8 cellular contexts compared by ENCODE assay signal in the genomic region with DNA sequence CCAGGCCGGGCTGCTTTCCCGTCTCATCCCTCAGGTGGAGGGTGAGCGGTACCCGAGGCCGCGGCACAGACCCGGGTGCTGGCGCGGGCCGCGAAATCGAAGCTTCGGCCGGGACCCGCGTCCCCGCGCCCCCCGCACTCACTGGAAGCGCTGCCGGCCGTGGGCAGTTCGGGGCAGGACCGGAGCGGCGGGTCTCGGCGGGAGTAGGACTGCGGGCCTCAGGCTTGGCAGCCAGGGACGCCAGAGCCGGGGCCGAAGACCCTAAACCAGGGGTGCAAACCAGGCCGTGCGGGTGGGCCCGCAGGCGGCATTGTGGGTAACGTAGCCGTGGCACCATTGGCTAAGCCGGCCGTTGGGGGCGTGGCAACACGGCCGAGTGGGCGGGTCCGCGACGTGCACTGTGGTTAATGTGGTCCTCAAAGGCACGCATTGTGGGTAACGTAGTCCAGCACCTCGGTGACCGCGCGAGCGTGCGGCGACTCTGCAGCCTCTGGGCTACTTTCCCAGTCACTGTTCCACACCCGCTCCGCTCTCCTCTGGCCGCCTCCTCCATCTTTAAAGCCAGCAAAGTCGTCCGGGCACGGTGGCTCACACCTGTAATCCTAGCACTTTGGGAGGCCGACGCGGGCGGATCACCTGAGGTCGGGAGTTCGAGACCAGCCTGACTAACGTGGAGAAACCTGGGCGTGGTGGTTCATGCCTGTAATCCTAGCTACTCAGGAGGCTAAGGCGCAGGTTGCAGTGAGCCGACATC. TPM values are rescaled to one million over a fixed set of nuclear protein-coding genes. Genes with fewer than 3 reads are reported as not detected.
A peak's percentile ranks its signal among the peaks of the same experiment; 100 is the strongest.
DNase-seq lines count a peak whose midpoint lies in the region; ATAC-seq, FAIRE-seq and TF ChIP-seq lines count a peak whose summit lies in the region.

A gene (minus strand): TSS at position 288 of the 754 bp plus-strand sequence. CDS start 1,184 bp downstream, outside the sequence.

- peak within 1 kb of the TSS; percentile 90 for H3K4me2 ChIP-seq in parathyroid adenoma (ENCODE audit: low read length)

- no peaks in the 10 kb centered on the region for H3K27me3 ChIP-seq in cardiac muscle cell
- H3K27me3 ChIP-seq in parathyroid adenoma (ENCODE audit: control insufficient read depth, insufficient read depth, low read length): no peaks in the 10 kb centered on the region
- no peaks in the 10 kb centered on the region for H3K27me3 ChIP-seq in tibial nerve

- H3K27me3 Mint-ChIP-seq in activated naive CD8-positive, alpha-beta T cell treated with anti-CD3 and anti-CD28 coated beads, Interleukin-2, amount 50 U/mL, for 24 hours: no peaks in the 10 kb centered on the region

- H3K4me1 ChIP-seq in cardiac muscle cell (ENCODE audit: low read depth) (peaks cover 4% of the 10 kb centered on the region), parathyroid adenoma (peaks cover 6% of the 10 kb centered on the region), tibial nerve (peaks cover 0 to 52% (median 22%) of the 10 kb centered on the region in 4 donors)

- FAIRE-seq in GM12892 (lab: Jason Lieb, UNC): peak; percentile 99

- no peaks in the 10 kb centered on the region for H3K9me3 ChIP-seq in cardiac muscle cell (ENCODE audit: low read depth)
- H3K9me3 ChIP-seq in parathyroid adenoma (ENCODE audit: control insufficient read depth, low read length): no peaks in the 10 kb centered on the region
- H3K9me3 ChIP-seq in tibial nerve: no peaks in the 10 kb centered on the region

- peak within 1 kb of the TSS; percentile 96 for H2AFZ ChIP-seq in parathyroid adenoma

- DNase-seq in GM12892 (ENCODE audit: insufficient read length) (peak; percentile 88), NCI-H1436 (lab: John Stamatoyannopoulos, UW) (peak; percentile 94), SW480 (ENCODE audit: low spot score) (peak; percentile 95), cardiac muscle cell (ENCODE audit: low read depth in 1 of 2, low spot score in 1 of 2) (peak; percentile 97 to 98), tibial nerve (ENCODE audit: low spot score in 2 of 2) (peak; percentile 99)
- DNase-seq in activated naive CD8-positive, alpha-beta T cell treated with anti-CD3 and anti-CD28 coated beads, Interleukin-2, amount 50 U/mL, for 24 hours: peak; percentile 98

- H3K4me3 Mint-ChIP-seq in activated naive CD8-positive, alpha-beta T cell treated with anti-CD3 and anti-CD28 coated beads, Interleukin-2, amount 50 U/mL, for 24 hours: peak within 1 kb of the TSS; percentile 85

- ATAC-seq in HG02840 (IDR thresholded peaks at IDR 0.05; ENCODE audit: low FRiP score, unreplicated experiment): peak; percentile 85
- peak; percentile 78 for ATAC-seq in activated naive CD8-positive, alpha-beta T cell treated with anti-CD3 and anti-CD28 coated beads, Interleukin-2, amount 50 U/mL, for 24 hours

- H3K79me2 ChIP-seq in parathyroid adenoma: peaks cover 4% of the 10 kb centered on the region

- H3K4me3 ChIP-seq in cardiac muscle cell (peak within 1 kb of the TSS; percentile 83), parathyroid adenoma (ENCODE audit: low read depth, low read length) (peak within 1 kb of the TSS; percentile 85), tibial nerve (peak within 1 kb of the TSS; percentile 79 to 99 (median 82))

- WGBS in tibial nerve, 2 donors: 4 to 8% methylated on average over 41 to 52 of the region's 72 CpGs

- H3K9me3 Mint-ChIP-seq in activated naive CD8-positive, alpha-beta T cell treated with anti-CD3 and anti-CD28 coated beads, Interleukin-2, amount 50 U/mL, for 24 hours: no peaks in the 10 kb centered on the region

- H3K36me3 ChIP-seq in cardiac muscle cell: peaks cover 16% of the 10 kb centered on the region
- no peaks in the 10 kb centered on the region for H3K36me3 ChIP-seq in parathyroid adenoma (ENCODE audit: control insufficient read depth, insufficient read depth, low read length)
- peaks cover 0 to 34% (median 4%) of the 10 kb centered on the region in 3 donors for H3K36me3 ChIP-seq in tibial nerve

- peak within 1 kb of the TSS; percentile 88 for H3K27ac Mint-ChIP-seq in activated naive CD8-positive, alpha-beta T cell treated with anti-CD3 and anti-CD28 coated beads, Interleukin-2, amount 50 U/mL, for 24 hours

- H3K4me1 Mint-ChIP-seq in activated naive CD8-positive, alpha-beta T cell treated with anti-CD3 and anti-CD28 coated beads, Interleukin-2, amount 50 U/mL, for 24 hours: peaks cover 23% of the 10 kb centered on the region

- TF ChIP-seq CTCF in cardiac muscle cell (IDR thresholded peaks at IDR 0.05; ENCODE audit: low read depth, low read length) (no peak), parathyroid adenoma (IDR thresholded peaks at IDR 0.05) (no peak), tibial nerve (IDR thresholded peaks at IDR 0.05) (peak in 1 of 5 experiments; percentile 24)

- peak; percentile 71 to 80 for TF ChIP-seq EP300 in tibial nerve (IDR thresholded peaks at IDR 0.05)

- peak within 1 kb of the TSS; percentile 96 for H3K9ac ChIP-seq in parathyroid adenoma

- peak within 1 kb of the TSS; percentile 74 for H3K27ac ChIP-seq in cardiac muscle cell
- peak within 1 kb of the TSS; percentile 71 for H3K27ac ChIP-seq in parathyroid adenoma
- H3K27ac ChIP-seq in tibial nerve: peak within 1 kb of the TSS; percentile 73 to 96 (median 91)

- H3K36me3 Mint-ChIP-seq in activated naive CD8-positive, alpha-beta T cell treated with anti-CD3 and anti-CD28 coated beads, Interleukin-2, amount 50 U/mL, for 24 hours (ENCODE audit: low read depth): no peaks in the 10 kb centered on the region

- TF ChIP-seq POLR2A in GM12892 (IDR thresholded peaks at IDR 0.05; ENCODE audit: low read depth, low read length) (peak; percentile 69; the same call in 1 of the 2 replicates), tibial nerve (IDR thresholded peaks at IDR 0.05) (peak in 1 of 2 donors; percentile 70)

RNA-seq across cellular contexts. Expression of the gene that starts here (rescaled TPM):
- 3.0 TPM for polyA plus RNA-seq in GM12892 (2012; ENCODE audit: missing spikeins)
- 20.4 and 32.7 TPM in 2 replicates for total RNA-seq in cardiac muscle cell
- 17.0 and 23.8 TPM in 2 replicates for polyA plus RNA-seq in cardiac muscle cell
- total RNA-seq in tibial nerve: 10 to 100 TPM; 20.3 to 43.2 (median 34.4) TPM

Comparison
In these comparisons a context has a peak if more than half of its experiments do, and no peak if none do; other contexts are left out.
1. Peak in every context shown above with its lines: DNase-seq, ATAC-seq, H3K4me3 ChIP-seq and H3K27ac ChIP-seq.